ENCODE assay signal across 8 cellular contexts in genomic region chr3:10116138-10116460, GRCh38. TPM values are rescaled to one million over a fixed set of nuclear protein-coding genes. Genes with fewer than 3 reads are reported as not detected.
DNase-seq lines count a peak whose midpoint lies in the region; ATAC-seq lines count a peak whose summit lies in the region.

No MANE protein-coding gene starts in this region.

- no peak for DNase-seq in activated naive CD4-positive, alpha-beta T cell (lab: John Stamatoyannopoulos, UW)
- DNase-seq in activated naive CD8-positive, alpha-beta T cell treated with anti-CD3 and anti-CD28 coated beads, Interleukin-2, amount 50 U/mL, for 24 hours, result peak; percentile 15
- DNase-seq in iPS-NIHi7 (ENCODE audit: extremely low spot score) (peak; percentile 21), NCI-H1417 treated with DMSO at 0.1 percent for 48 hours (lab: John Stamatoyannopoulos, UW) (no peak), RPMI8226 (no peak)

- peak overlapping the region; percentile 85 for H3K9ac ChIP-seq in HUES64 (ENCODE audit: low read depth, low read length)

- H3K27me3 ChIP-seq in HUES64 (ENCODE audit: insufficient read depth, low read length), result no peaks in the 10 kb centered on the region

- H3K4me1 Mint-ChIP-seq in activated naive CD4-positive, alpha-beta T cell treated with anti-CD3 and anti-CD28 coated beads, Interleukin-2, amount 50 U/mL, for 24 hours, result peaks cover 35% of the 10 kb centered on the region
- peaks cover 49% of the 10 kb centered on the region for H3K4me1 Mint-ChIP-seq in activated naive CD8-positive, alpha-beta T cell treated with anti-CD3 and anti-CD28 coated beads, Interleukin-2, amount 50 U/mL, for 24 hours
- peaks cover 30% of the 10 kb centered on the region for H3K4me1 Mint-ChIP-seq in stimulated activated memory B cell treated with anti-CD40 and anti-IgM and Interleukin-4, amounts not matched to agents 10 μg/mL and 1 μg/mL and 100 μg/mL, for 72 hours

- ATAC-seq in activated naive CD8-positive, alpha-beta T cell treated with anti-CD3 and anti-CD28 coated beads, Interleukin-2, amount 50 U/mL, for 24 hours, result peak; percentile 6
- ATAC-seq in stimulated activated memory B cell treated with anti-CD40 and anti-IgM and Interleukin-4, amounts not matched to agents 10 μg/mL and 1 μg/mL and 100 μg/mL, for 72 hours, result peak; percentile 18

- H3K9me3 Mint-ChIP-seq in activated naive CD4-positive, alpha-beta T cell treated with anti-CD3 and anti-CD28 coated beads, Interleukin-2, amount 50 U/mL, for 24 hours, result no peaks in the 10 kb centered on the region
- H3K9me3 Mint-ChIP-seq in activated naive CD8-positive, alpha-beta T cell treated with anti-CD3 and anti-CD28 coated beads, Interleukin-2, amount 50 U/mL, for 24 hours, result no peaks in the 10 kb centered on the region
- H3K9me3 Mint-ChIP-seq in stimulated activated memory B cell treated with anti-CD40 and anti-IgM and Interleukin-4, amounts not matched to agents 10 μg/mL and 1 μg/mL and 100 μg/mL, for 72 hours, result no peaks in the 10 kb centered on the region

- H3K27ac Mint-ChIP-seq in activated naive CD4-positive, alpha-beta T cell treated with anti-CD3 and anti-CD28 coated beads, Interleukin-2, amount 50 U/mL, for 24 hours, result peak overlapping the region; percentile 98
- peak overlapping the region; percentile 100 for H3K27ac Mint-ChIP-seq in activated naive CD8-positive, alpha-beta T cell treated with anti-CD3 and anti-CD28 coated beads, Interleukin-2, amount 50 U/mL, for 24 hours
- peak overlapping the region; percentile 92 for H3K27ac Mint-ChIP-seq in stimulated activated memory B cell treated with anti-CD40 and anti-IgM and Interleukin-4, amounts not matched to agents 10 μg/mL and 1 μg/mL and 100 μg/mL, for 72 hours

- peaks cover 19% of the 10 kb centered on the region for H3K36me3 ChIP-seq in HUES64 (ENCODE audit: insufficient read depth, low read length)

- H3K9me3 ChIP-seq in HUES64 (ENCODE audit: insufficient read depth, low read depth, low read length), result no peaks in the 10 kb centered on the region

- no peak overlapping the region for H3K27ac ChIP-seq in HUES64 (ENCODE audit: low read depth, low read length)

- peak overlapping the region; percentile 91 for H3K4me3 ChIP-seq in HUES64 (ENCODE audit: low read length)

- H3K4me3 Mint-ChIP-seq in activated naive CD4-positive, alpha-beta T cell treated with anti-CD3 and anti-CD28 coated beads, Interleukin-2, amount 50 U/mL, for 24 hours, result peak overlapping the region; percentile 99
- H3K4me3 Mint-ChIP-seq in activated naive CD8-positive, alpha-beta T cell treated with anti-CD3 and anti-CD28 coated beads, Interleukin-2, amount 50 U/mL, for 24 hours, result peak overlapping the region; percentile 100
- peak overlapping the region; percentile 91 for H3K4me3 Mint-ChIP-seq in stimulated activated memory B cell treated with anti-CD40 and anti-IgM and Interleukin-4, amounts not matched to agents 10 μg/mL and 1 μg/mL and 100 μg/mL, for 72 hours

- H3K36me3 Mint-ChIP-seq in activated naive CD4-positive, alpha-beta T cell treated with anti-CD3 and anti-CD28 coated beads, Interleukin-2, amount 50 U/mL, for 24 hours, result peaks cover 10% of the 10 kb centered on the region
- H3K36me3 Mint-ChIP-seq in activated naive CD8-positive, alpha-beta T cell treated with anti-CD3 and anti-CD28 coated beads, Interleukin-2, amount 50 U/mL, for 24 hours (ENCODE audit: low read depth), result peaks cover 37% of the 10 kb centered on the region
- peaks cover 5% of the 10 kb centered on the region for H3K36me3 Mint-ChIP-seq in stimulated activated memory B cell treated with anti-CD40 and anti-IgM and Interleukin-4, amounts not matched to agents 10 μg/mL and 1 μg/mL and 100 μg/mL, for 72 hours

- no peaks in the 10 kb centered on the region for H3K27me3 Mint-ChIP-seq in activated naive CD4-positive, alpha-beta T cell treated with anti-CD3 and anti-CD28 coated beads, Interleukin-2, amount 50 U/mL, for 24 hours
- peaks cover 2% of the 10 kb centered on the region for H3K27me3 Mint-ChIP-seq in activated naive CD8-positive, alpha-beta T cell treated with anti-CD3 and anti-CD28 coated beads, Interleukin-2, amount 50 U/mL, for 24 hours
- no peaks in the 10 kb centered on the region for H3K27me3 Mint-ChIP-seq in stimulated activated memory B cell treated with anti-CD40 and anti-IgM and Interleukin-4, amounts not matched to agents 10 μg/mL and 1 μg/mL and 100 μg/mL, for 72 hours

- peaks cover 6% of the 10 kb centered on the region for H3K4me1 ChIP-seq in HUES64 (ENCODE audit: insufficient read depth, low read length)

- under 1% methylated on average over 10 of the region's 10 CpGs for WGBS in HUES64

RNA-seq across cellular contexts. Expression of gene BRK1, which starts 0.6 kb away (rescaled TPM):
- 128 TPM for polyA plus RNA-seq in HUES64 (2013, experiment 1 of 2)
- polyA plus RNA-seq in HUES64 (2013, experiment 2 of 2), result 136 TPM

RNA-seq across cellular contexts. Expression of gene FANCD2OS, which starts 8.0 kb away (rescaled TPM):
- not detected for polyA plus RNA-seq in HUES64 (2013, experiment 1 of 2)
- polyA plus RNA-seq in HUES64 (2013, experiment 2 of 2), result not detected

RNA-seq across cellular contexts. Expression of gene VHL, which starts 25.5 kb away (rescaled TPM):
- polyA plus RNA-seq in HUES64 (2013, experiment 1 of 2), result 33.7 TPM
- 40.8 TPM for polyA plus RNA-seq in HUES64 (2013, experiment 2 of 2)

RNA-seq across cellular contexts. Expression of gene IRAK2, which starts 48.6 kb away (rescaled TPM):
- polyA plus RNA-seq in HUES64 (2013, experiment 1 of 2), result 0.40 TPM
- polyA plus RNA-seq in HUES64 (2013, experiment 2 of 2), result 0.70 TPM

Comparison
In these comparisons a context has a peak if more than half of its experiments do, and no peak if none do; other contexts are left out.
1. DNase-seq: peak in activated naive CD8-positive, alpha-beta T cell treated with anti-CD3 and anti-CD28 coated beads, Interleukin-2, amount 50 U/mL, for 24 hours (single experiment) and iPS-NIHi7 (single experiment); none in activated naive CD4-positive, alpha-beta T cell (0 of 4), NCI-H1417 treated with DMSO at 0.1 percent for 48 hours (single experiment) and RPMI8226 (single experiment).
2. Peak in every context shown above with its lines, with median percentiles within 50 percentile points of each other: H3K27ac Mint-ChIP-seq and H3K4me3 Mint-ChIP-seq.